ENCODE assay signal across 22 cellular contexts in genomic region chr11:131750692-131751091, GRCh38.
"Had no signal": no experiment of that assay in that cellular context is flagged by ENCODE, and none has a peak within 500 bp of the region (broad histone marks: within the 10 kb centered on the region; RNA-seq: fewer than 3 reads in every experiment).

No MANE protein-coding gene starts in this region.

- H3K27ac ChIP-seq: dorsolateral prefrontal cortex, epithelial cell of prostate, pancreas, right lobe of liver, thoracic aorta, tibial nerve, upper lobe of left lung had no signal

- H3K4me1 Mint-ChIP-seq: memory B cell; natural killer cell; stimulated activated naive B cell treated with anti-CD40 and anti-IgM and Interleukin-4, amounts not matched to agents 10 μg/mL and 1 μg/mL and 100 μg/mL, for 72 hours had no signal

- H3K36me3 ChIP-seq: pancreas, right lobe of liver, thoracic aorta, tibial nerve, upper lobe of left lung had no signal

- ATAC-seq: esophagus mucosa; left ventricle myocardium superior; natural killer cell; pancreas; right lobe of liver; stimulated activated naive B cell treated with anti-CD40 and anti-IgM and Interleukin-4, amounts not matched to agents 10 μg/mL and 1 μg/mL and 100 μg/mL, for 72 hours had no signal

- H3K27ac Mint-ChIP-seq: memory B cell; natural killer cell; progenitor cell of endocrine pancreas; stimulated activated naive B cell treated with anti-CD40 and anti-IgM and Interleukin-4, amounts not matched to agents 10 μg/mL and 1 μg/mL and 100 μg/mL, for 72 hours; stimulated activated naive CD8-positive, alpha-beta T cell treated with anti-CD3 and anti-CD28 coated beads, Interleukin-15, Interleukin-2, amounts not matched to agents 100 ng/mL and 50 ng/mL, for 24 hours had no signal

- H3K27me3 ChIP-seq: dorsolateral prefrontal cortex, pancreas, right lobe of liver, tibial nerve, upper lobe of left lung had no signal

- H3K27me3 Mint-ChIP-seq: memory B cell had no signal

- H3K9me3 Mint-ChIP-seq: stimulated activated naive CD8-positive, alpha-beta T cell treated with anti-CD3 and anti-CD28 coated beads, Interleukin-15, Interleukin-2, amounts not matched to agents 100 ng/mL and 50 ng/mL, for 24 hours had no signal

- H3K4me3 ChIP-seq: dorsolateral prefrontal cortex, lung, pancreas, right lobe of liver, thoracic aorta, tibial nerve, upper lobe of left lung had no signal

- H3K4me1 ChIP-seq: pancreas, right lobe of liver, upper lobe of left lung had no signal

- H3K9me3 ChIP-seq: pancreas, right lobe of liver, thoracic aorta, tibial nerve, upper lobe of left lung had no signal

- H3K36me3 Mint-ChIP-seq: memory B cell; natural killer cell; stimulated activated naive B cell treated with anti-CD40 and anti-IgM and Interleukin-4, amounts not matched to agents 10 μg/mL and 1 μg/mL and 100 μg/mL, for 72 hours had no signal

- H3K4me3 Mint-ChIP-seq: memory B cell; natural killer cell; stimulated activated naive B cell treated with anti-CD40 and anti-IgM and Interleukin-4, amounts not matched to agents 10 μg/mL and 1 μg/mL and 100 μg/mL, for 72 hours; stimulated activated naive CD8-positive, alpha-beta T cell treated with anti-CD3 and anti-CD28 coated beads, Interleukin-15, Interleukin-2, amounts not matched to agents 100 ng/mL and 50 ng/mL, for 24 hours had no signal

- DNase-seq: dorsolateral prefrontal cortex; effector CD4-positive, alpha-beta T cell; foreskin melanocyte; head of caudate nucleus; left ventricle myocardium superior; natural killer cell; occipital lobe; pancreas; right lobe of liver; small intestine; stimulated activated CD4-positive, alpha-beta T cell treated with anti-CD3 and anti-CD28 coated beads, Interleukin-15, amount 100 ng/mL, for 24 hours; stimulated activated CD4-positive, alpha-beta T cell treated with anti-CD3 and anti-CD28 coated beads, Interleukin-2, amount 100 ng/mL, for 48 hours; stimulated activated naive B cell treated with anti-CD40 and anti-IgM and Interleukin-4, amounts not matched to agents 10 μg/mL and 1 μg/mL and 100 μg/mL, for 72 hours; upper lobe of left lung had no signal
